In genomic region chr1:4462831-4463484, GRCh38 we compare ENCODE assay signal across 14 cellular contexts.
"Had no signal": no experiment of that assay in that cellular context is flagged by ENCODE, and none has a peak within 500 bp of the region (broad histone marks: within the 10 kb centered on the region; RNA-seq: fewer than 3 reads in every experiment).

No MANE protein-coding gene starts in this region.

- H3K9me3 Mint-ChIP-seq: natural killer cell, neural crest cell had no signal

- DNase-seq: central memory CD4-positive, alpha-beta T cell; dorsolateral prefrontal cortex; effector CD4-positive, alpha-beta T cell; kidney; mammary epithelial cell; natural killer cell; right cardiac atrium; sigmoid colon; stimulated activated CD4-positive, alpha-beta T cell treated with anti-CD3 and anti-CD28 coated beads, Interleukin-2, amount 100 ng/mL, for 24 hours; stimulated activated CD4-positive, alpha-beta T cell treated with anti-CD3 and anti-CD28 coated beads, Interleukin-4, amount 100 ng/mL, for 24 hours; stimulated activated naive CD8-positive, alpha-beta T cell treated with anti-CD3 and anti-CD28 coated beads, Interleukin-15, Interleukin-2, amounts not matched to agents 100 U/mL and 50 U/mL, for 24 hours; substantia nigra had no signal

- H3K4me3 Mint-ChIP-seq: natural killer cell; neural crest cell; stimulated activated memory B cell treated with anti-CD40 and anti-IgM and Interleukin-4, amounts not matched to agents 10 μg/mL and 1 μg/mL and 100 μg/mL, for 72 hours had no signal

- H3K4me1 Mint-ChIP-seq: natural killer cell; neural crest cell; stimulated activated memory B cell treated with anti-CD40 and anti-IgM and Interleukin-4, amounts not matched to agents 10 μg/mL and 1 μg/mL and 100 μg/mL, for 72 hours had no signal

- H3K36me3 Mint-ChIP-seq: natural killer cell; stimulated activated memory B cell treated with anti-CD40 and anti-IgM and Interleukin-4, amounts not matched to agents 10 μg/mL and 1 μg/mL and 100 μg/mL, for 72 hours had no signal

- ATAC-seq: natural killer cell; stimulated activated memory B cell treated with anti-CD40 and anti-IgM and Interleukin-4, amounts not matched to agents 10 μg/mL and 1 μg/mL and 100 μg/mL, for 72 hours; stimulated activated naive CD8-positive, alpha-beta T cell treated with anti-CD3 and anti-CD28 coated beads, Interleukin-15, Interleukin-2, amounts not matched to agents 100 U/mL and 50 U/mL, for 24 hours had no signal

- H3K27me3 Mint-ChIP-seq: stimulated activated memory B cell treated with anti-CD40 and anti-IgM and Interleukin-4, amounts not matched to agents 10 μg/mL and 1 μg/mL and 100 μg/mL, for 72 hours had no signal

- H3K27ac Mint-ChIP-seq: natural killer cell; stimulated activated memory B cell treated with anti-CD40 and anti-IgM and Interleukin-4, amounts not matched to agents 10 μg/mL and 1 μg/mL and 100 μg/mL, for 72 hours had no signal
